ENCODE assay signal across 14 cellular contexts in genomic region chr3:138081371-138082084, GRCh38. TPM values are rescaled to one million over a fixed set of nuclear protein-coding genes. Genes with fewer than 3 reads are reported as not detected.
DNase-seq lines count a peak whose midpoint lies in the region; ATAC-seq and TF ChIP-seq lines count a peak whose summit lies in the region.
"Had no signal": no experiment of that assay in that cellular context is flagged by ENCODE, and none has a peak within 500 bp of the region (broad histone marks: within the 10 kb centered on the region; RNA-seq: fewer than 3 reads in every experiment).

No MANE protein-coding gene starts in this region.

- H3K9me3 ChIP-seq in lower lobe of right lung (no peaks in the 10 kb centered on the region), A673 (ENCODE audit: low read depth, low read length, poor library complexity, severe bottlenecking) (no peaks in the 10 kb centered on the region), ovary (no peaks in the 10 kb centered on the region)

- H3K36me3 ChIP-seq in lower lobe of right lung (peaks cover 69% of the 10 kb centered on the region), A673 (ENCODE audit: insufficient read depth, low read length, poor library complexity, severe bottlenecking) (no peaks in the 10 kb centered on the region), ovary (no peaks in the 10 kb centered on the region)

- no peak for TF ChIP-seq EP300 in ovary (IDR thresholded peaks at IDR 0.05)

- DNase-seq in A172 (ENCODE audit: low spot score) (peak; percentile 57), GM03348 (ENCODE audit: low spot score) (peak; percentile 69), astrocyte of the spinal cord (ENCODE audit: low read depth, low spot score) (peak; percentile 87), lower lobe of right lung (no peak), NCI-H1092 (lab: John Stamatoyannopoulos, UW) (no peak), A673 (ENCODE audit: low spot score) (no peak), ovary (no peak)
- DNase-seq: COR-L47; KBM-7; NCI-H2227 treated with DMSO at 0.1 percent for 48 hours; stimulated activated CD4-positive, alpha-beta T cell treated with anti-CD3 and anti-CD28 coated beads, Interleukin-12 subunit alpha, Interleukin-12 subunit beta, amount 100 ng/mL, for 4 hours had no signal

- ATAC-seq in lower lobe of right lung = peak; percentile 21 to 22
- no peak for ATAC-seq in HG03108 (IDR thresholded peaks at IDR 0.05; ENCODE audit: unreplicated experiment)

- POLR2A ChIA-PET in A673 (lab: Charles Lee; ENCODE audit: low non-redundant PET) = no interaction called here

- no peaks in the 10 kb centered on the region for H3K27me3 ChIP-seq in lower lobe of right lung (ENCODE audit: low read depth)
- no peaks in the 10 kb centered on the region for H3K27me3 ChIP-seq in A673 (replicated peaks; ENCODE audit: insufficient read depth, low read depth, low read length, poor library complexity)
- no peaks in the 10 kb centered on the region for H3K27me3 ChIP-seq in ovary

- WGBS in ovary, 3 donors = 39 to 47% (median 41%) methylated on average over 5 of the region's 5 CpGs

- no peaks in the 10 kb centered on the region for H3K4me1 ChIP-seq in lower lobe of right lung
- H3K4me1 ChIP-seq in A673 (ENCODE audit: insufficient read depth, low read length, poor library complexity, severe bottlenecking) = no peaks in the 10 kb centered on the region
- peaks cover 7% of the 10 kb centered on the region for H3K4me1 ChIP-seq in ovary (ENCODE audit: insufficient read depth)

- H3K4me3 ChIP-seq in astrocyte of the spinal cord (ENCODE audit: low read depth, low read length) (peak overlapping the region; percentile 11), lower lobe of right lung (no peak overlapping the region), A673 (ENCODE audit: low read depth, low read length, poor library complexity, severe bottlenecking) (no peak overlapping the region), ovary (no peak overlapping the region)

- intact Hi-C loops in lower lobe of right lung (cut with DNase I) (no loop called here), A673 (cut with micrococcal nuclease; ENCODE audit: unreplicated experiment) (no loop called here), ovary (cut with DNase I) (no loop called here)

- in situ Hi-C loops in astrocyte of the spinal cord (cut with HindIII; ENCODE audit: low sequenced_read_pairs) = no loop called here

- CTCF ChIA-PET in A673 (lab: Charles Lee) = no interaction called here

- no TSS peak for BruUV-seq in A673 (replicated peaks; lab: Mats Ljungman, UMichigan)

- H3K27ac ChIP-seq in lower lobe of right lung (no peak overlapping the region), A673 (ENCODE audit: low read depth, low read length, poor library complexity, severe bottlenecking) (no peak overlapping the region), ovary (peak overlapping the region in 1 of 2 donors; percentile 41)

- TF ChIP-seq POLR2A in ovary (IDR thresholded peaks at IDR 0.05) = no peak

- TF ChIP-seq CTCF in astrocyte of the spinal cord (IDR thresholded peaks at IDR 0.05; ENCODE audit: low read depth, low read length) = no peak
- no peak for TF ChIP-seq CTCF in lower lobe of right lung (IDR thresholded peaks at IDR 0.05)
- TF ChIP-seq CTCF in A673 (conservative IDR thresholded peaks at IDR 0.05; ENCODE audit: low read depth, low read length) = no peak
- no peak for TF ChIP-seq CTCF in ovary (IDR thresholded peaks at IDR 0.05)

RNA-seq across cellular contexts. Expression of gene DZIP1L, which starts 33.9 kb away (rescaled TPM):
- 10.7 and 14.4 TPM in 2 replicates for total RNA-seq in A172 (2014; rRNA removed; shearing (Covaris generic))
- total RNA-seq in lower lobe of right lung (19.9 TPM), A673 (2021) (3.8 and 8.1 TPM in 2 replicates), ovary (10 to 100 TPM; 17.2 to 29.0 (median 22.2) TPM)
- 1 to 10 TPM; 4.9 to 8.5 TPM for polyA plus RNA-seq in ovary

RNA-seq across cellular contexts. Expression of gene A4GNT, which starts 50.7 kb away (rescaled TPM):
- not detected in 2 replicates for total RNA-seq in A172 (2014; rRNA removed; shearing (Covaris generic))
- total RNA-seq in lower lobe of right lung = 0.41 TPM
- total RNA-seq in A673 (2021) = not detected in 2 replicates
- total RNA-seq in ovary = not detected
- not detected for polyA plus RNA-seq in ovary
- total RNA-seq: mesenteric fat pad, SK-MEL-5 had no signal

Comparison
In these comparisons a context has a peak if more than half of its experiments do, and no peak if none do; other contexts are left out.
1. DNase-seq: peak in A172 (single experiment), GM03348 (single experiment) and astrocyte of the spinal cord (single experiment); none in lower lobe of right lung (single experiment), NCI-H1092 (single experiment), A673 (single experiment) and ovary (0 of 5).